In the genomic region with DNA sequence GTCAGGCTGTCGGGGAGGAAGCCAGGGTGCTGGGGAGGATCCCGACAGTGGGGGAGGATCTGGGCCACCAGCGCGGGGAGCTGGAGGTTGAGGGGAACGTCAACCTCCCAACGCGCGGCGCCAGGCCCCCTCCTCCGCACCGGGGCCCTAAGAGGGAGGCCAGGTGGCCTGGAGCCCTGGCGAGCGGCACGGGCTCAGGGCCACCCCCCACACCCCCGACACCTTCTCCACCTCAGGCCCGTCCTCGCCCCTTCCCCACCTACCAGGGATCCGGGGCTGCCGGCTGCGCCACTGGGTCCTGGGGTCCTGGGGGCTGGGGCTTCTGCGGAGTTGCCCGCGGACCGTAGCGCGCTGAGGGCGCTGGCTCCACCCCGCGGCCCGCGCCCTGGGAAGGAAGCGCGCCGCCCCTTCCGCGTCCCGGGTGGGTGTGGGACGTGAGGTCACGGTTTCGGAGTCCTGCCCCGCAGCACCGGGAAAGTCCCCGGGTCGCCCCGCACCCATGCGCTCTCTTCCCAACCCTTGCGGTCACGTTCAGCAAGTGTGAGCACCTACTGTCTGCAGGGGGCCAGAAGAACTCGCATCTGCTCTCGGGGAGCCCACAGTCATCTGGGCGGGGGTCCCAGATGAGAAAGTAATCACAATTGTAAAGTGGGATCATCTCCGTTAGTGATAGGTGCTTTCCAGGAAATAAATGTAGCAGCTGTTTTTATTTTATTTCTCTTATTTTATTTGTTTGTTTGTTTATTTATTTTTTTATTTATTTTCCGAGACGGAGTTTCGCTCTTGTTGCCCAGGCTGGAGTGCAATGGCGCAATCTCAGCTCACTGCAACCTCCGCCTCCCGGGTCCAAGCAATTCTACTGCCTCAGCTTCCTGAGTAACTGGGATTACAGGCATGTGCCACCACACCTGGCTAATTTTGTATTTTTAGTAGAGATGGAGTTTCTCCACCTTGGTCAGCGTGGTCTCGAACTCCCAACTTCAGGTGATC, we compare ENCODE assay signal across 1 cellular context.
TF ChIP-seq lines count a peak whose summit lies in the region.

A gene (minus strand): TSS at position 362 of the 990 bp plus-strand sequence. CDS start 13,335 bp downstream, outside the sequence.

TF ChIP-seq in HEK293, 187 proteins besides CTCF, POLR2A, EP300 and RAD21 (continued from another document and continues in another):
- TF ChIP-seq, protein P1, sequence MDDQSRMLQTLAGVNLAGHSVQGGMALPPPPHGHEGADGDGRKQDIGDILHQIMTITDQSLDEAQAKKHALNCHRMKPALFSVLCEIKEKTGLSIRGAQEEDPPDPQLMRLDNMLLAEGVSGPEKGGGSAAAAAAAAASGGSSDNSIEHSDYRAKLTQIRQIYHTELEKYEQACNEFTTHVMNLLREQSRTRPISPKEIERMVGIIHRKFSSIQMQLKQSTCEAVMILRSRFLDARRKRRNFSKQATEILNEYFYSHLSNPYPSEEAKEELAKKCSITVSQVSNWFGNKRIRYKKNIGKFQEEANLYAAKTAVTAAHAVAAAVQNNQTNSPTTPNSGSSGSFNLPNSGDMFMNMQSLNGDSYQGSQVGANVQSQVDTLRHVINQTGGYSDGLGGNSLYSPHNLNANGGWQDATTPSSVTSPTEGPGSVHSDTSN (CRISPR knock-in tag; IDR thresholded peaks at IDR 0.05): no peak
- TF ChIP-seq BCL11B (tag by site-specific recombination; IDR thresholded peaks at IDR 0.05; ENCODE audit: low read depth): no peak
- peak; percentile 95 for TF ChIP-seq ZNF792 (tag by site-specific recombination; IDR thresholded peaks at IDR 0.05)
- TF ChIP-seq ZNF501 (tag by site-specific recombination; IDR thresholded peaks at IDR 0.05): no peak
- TF ChIP-seq ZNF571 (tag by site-specific recombination; IDR thresholded peaks at IDR 0.05): no peak
- TF ChIP-seq ZBTB48 (tag by site-specific recombination; IDR thresholded peaks at IDR 0.05): peak; percentile 67
- TF ChIP-seq ZNF629 (tag by site-specific recombination; IDR thresholded peaks at IDR 0.05): peak; percentile 38
- TF ChIP-seq KLF9 (tag by site-specific recombination; IDR thresholded peaks at IDR 0.05; ENCODE audit: low read depth): peak; percentile 73
- no peak for TF ChIP-seq ZNF174 (tag by site-specific recombination; IDR thresholded peaks at IDR 0.05)
- peak; percentile 69 for TF ChIP-seq KLF1 (tag by site-specific recombination; IDR thresholded peaks at IDR 0.05)
- TF ChIP-seq ZNF626 (tag by site-specific recombination; IDR thresholded peaks at IDR 0.05): no peak
- TF ChIP-seq ZSCAN23 (tag by site-specific recombination; IDR thresholded peaks at IDR 0.05): no peak
- TF ChIP-seq, protein P2, sequence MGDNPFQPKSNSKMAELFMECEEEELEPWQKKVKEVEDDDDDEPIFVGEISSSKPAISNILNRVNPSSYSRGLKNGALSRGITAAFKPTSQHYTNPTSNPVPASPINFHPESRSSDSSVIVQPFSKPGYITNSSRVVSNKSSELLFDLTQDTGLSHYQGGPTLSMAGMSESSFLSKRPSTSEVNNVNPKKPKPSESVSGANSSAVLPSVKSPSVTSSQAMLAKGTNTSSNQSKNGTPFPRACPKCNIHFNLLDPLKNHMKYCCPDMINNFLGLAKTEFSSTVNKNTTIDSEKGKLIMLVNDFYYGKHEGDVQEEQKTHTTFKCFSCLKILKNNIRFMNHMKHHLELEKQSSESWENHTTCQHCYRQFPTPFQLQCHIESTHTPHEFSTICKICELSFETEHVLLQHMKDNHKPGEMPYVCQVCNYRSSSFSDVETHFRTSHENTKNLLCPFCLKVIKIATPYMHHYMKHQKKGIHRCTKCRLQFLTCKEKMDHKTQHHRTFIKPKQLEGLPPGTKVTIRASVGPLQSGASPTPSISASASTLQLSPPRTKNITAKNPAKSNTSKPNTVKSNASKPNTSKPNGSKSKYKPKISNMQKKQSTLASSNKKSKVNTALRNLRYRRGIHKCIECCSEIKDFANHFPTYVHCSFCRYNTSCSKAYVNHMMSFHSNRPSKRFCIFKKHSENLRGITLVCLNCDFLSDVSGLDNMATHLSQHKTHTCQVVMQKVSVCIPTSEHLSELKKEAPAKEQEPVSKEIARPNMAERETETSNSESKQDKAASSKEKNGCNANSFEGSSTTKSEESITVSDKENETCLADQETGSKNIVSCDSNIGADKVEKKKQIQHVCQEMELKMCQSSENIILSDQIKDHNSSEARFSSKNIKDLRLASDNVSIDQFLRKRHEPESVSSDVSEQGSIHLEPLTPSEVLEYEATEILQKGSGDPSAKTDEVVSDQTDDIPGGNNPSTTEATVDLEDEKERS (tag by site-specific recombination; IDR thresholded peaks at IDR 0.05): no peak
- TF ChIP-seq EGR2 (tag by site-specific recombination; IDR thresholded peaks at IDR 0.05; ENCODE audit: low read depth): no peak; the same call in 1 of the 2 replicates
- TF ChIP-seq ZNF777 (tag by site-specific recombination; IDR thresholded peaks at IDR 0.05; ENCODE audit: borderline replicate concordance): no peak
- TF ChIP-seq ZNF670 (tag by site-specific recombination; IDR thresholded peaks at IDR 0.05; ENCODE audit: low read depth): no peak
- TF ChIP-seq ZBTB17 (tag by site-specific recombination; IDR thresholded peaks at IDR 0.05): no peak
- TF ChIP-seq, protein P3, sequence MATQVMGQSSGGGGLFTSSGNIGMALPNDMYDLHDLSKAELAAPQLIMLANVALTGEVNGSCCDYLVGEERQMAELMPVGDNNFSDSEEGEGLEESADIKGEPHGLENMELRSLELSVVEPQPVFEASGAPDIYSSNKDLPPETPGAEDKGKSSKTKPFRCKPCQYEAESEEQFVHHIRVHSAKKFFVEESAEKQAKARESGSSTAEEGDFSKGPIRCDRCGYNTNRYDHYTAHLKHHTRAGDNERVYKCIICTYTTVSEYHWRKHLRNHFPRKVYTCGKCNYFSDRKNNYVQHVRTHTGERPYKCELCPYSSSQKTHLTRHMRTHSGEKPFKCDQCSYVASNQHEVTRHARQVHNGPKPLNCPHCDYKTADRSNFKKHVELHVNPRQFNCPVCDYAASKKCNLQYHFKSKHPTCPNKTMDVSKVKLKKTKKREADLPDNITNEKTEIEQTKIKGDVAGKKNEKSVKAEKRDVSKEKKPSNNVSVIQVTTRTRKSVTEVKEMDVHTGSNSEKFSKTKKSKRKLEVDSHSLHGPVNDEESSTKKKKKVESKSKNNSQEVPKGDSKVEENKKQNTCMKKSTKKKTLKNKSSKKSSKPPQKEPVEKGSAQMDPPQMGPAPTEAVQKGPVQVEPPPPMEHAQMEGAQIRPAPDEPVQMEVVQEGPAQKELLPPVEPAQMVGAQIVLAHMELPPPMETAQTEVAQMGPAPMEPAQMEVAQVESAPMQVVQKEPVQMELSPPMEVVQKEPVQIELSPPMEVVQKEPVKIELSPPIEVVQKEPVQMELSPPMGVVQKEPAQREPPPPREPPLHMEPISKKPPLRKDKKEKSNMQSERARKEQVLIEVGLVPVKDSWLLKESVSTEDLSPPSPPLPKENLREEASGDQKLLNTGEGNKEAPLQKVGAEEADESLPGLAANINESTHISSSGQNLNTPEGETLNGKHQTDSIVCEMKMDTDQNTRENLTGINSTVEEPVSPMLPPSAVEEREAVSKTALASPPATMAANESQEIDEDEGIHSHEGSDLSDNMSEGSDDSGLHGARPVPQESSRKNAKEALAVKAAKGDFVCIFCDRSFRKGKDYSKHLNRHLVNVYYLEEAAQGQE (tag by site-specific recombination; IDR thresholded peaks at IDR 0.05): no peak
- no peak for TF ChIP-seq ZNF530 (tag by site-specific recombination; IDR thresholded peaks at IDR 0.05; ENCODE audit: low read depth)
- TF ChIP-seq ZNF112 (tag by site-specific recombination; IDR thresholded peaks at IDR 0.05): no peak
- TF ChIP-seq ZNF423 (tag by site-specific recombination; IDR thresholded peaks at IDR 0.05): no peak
- TF ChIP-seq ZNF23 (tag by site-specific recombination; IDR thresholded peaks at IDR 0.05; ENCODE audit: borderline replicate concordance): no peak
- no peak for TF ChIP-seq TCF7L2 (IDR thresholded peaks at IDR 0.05; ENCODE audit: borderline replicate concordance, low read depth, low read length)
- TF ChIP-seq, protein P4, sequence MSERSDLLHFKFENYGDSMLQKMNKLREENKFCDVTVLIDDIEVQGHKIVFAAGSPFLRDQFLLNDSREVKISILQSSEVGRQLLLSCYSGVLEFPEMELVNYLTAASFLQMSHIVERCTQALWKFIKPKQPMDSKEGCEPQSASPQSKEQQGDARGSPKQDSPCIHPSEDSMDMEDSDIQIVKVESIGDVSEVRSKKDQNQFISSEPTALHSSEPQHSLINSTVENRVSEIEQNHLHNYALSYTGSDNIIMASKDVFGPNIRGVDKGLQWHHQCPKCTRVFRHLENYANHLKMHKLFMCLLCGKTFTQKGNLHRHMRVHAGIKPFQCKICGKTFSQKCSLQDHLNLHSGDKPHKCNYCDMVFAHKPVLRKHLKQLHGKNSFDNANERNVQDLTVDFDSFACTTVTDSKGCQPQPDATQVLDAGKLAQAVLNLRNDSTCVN (tag by site-specific recombination; optimal IDR thresholded peaks at IDR 0.05): peak; percentile 79
- peak; percentile 46; the same call in 1 of the 2 replicates for TF ChIP-seq ZNF76 (tag by site-specific recombination; IDR thresholded peaks at IDR 0.05; ENCODE audit: borderline replicate concordance, low read depth)
- TF ChIP-seq, protein P5, sequence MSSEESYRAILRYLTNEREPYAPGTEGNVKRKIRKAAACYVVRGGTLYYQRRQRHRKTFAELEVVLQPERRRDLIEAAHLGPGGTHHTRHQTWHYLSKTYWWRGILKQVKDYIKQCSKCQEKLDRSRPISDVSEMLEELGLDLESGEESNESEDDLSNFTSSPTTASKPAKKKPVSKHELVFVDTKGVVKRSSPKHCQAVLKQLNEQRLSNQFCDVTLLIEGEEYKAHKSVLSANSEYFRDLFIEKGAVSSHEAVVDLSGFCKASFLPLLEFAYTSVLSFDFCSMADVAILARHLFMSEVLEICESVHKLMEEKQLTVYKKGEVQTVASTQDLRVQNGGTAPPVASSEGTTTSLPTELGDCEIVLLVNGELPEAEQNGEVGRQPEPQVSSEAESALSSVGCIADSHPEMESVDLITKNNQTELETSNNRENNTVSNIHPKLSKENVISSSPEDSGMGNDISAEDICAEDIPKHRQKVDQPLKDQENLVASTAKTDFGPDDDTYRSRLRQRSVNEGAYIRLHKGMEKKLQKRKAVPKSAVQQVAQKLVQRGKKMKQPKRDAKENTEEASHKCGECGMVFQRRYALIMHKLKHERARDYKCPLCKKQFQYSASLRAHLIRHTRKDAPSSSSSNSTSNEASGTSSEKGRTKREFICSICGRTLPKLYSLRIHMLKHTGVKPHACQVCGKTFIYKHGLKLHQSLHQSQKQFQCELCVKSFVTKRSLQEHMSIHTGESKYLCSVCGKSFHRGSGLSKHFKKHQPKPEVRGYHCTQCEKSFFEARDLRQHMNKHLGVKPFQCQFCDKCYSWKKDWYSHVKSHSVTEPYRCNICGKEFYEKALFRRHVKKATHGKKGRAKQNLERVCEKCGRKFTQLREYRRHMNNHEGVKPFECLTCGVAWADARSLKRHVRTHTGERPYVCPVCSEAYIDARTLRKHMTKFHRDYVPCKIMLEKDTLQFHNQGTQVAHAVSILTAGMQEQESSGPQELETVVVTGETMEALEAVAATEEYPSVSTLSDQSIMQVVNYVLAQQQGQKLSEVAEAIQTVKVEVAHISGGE (tag by site-specific recombination; conservative IDR thresholded peaks at IDR 0.05; ENCODE audit: low read depth): 0 out of 2 replicates have a peak, but pooled peaks have one; percentile 9
- TF ChIP-seq, protein P6, sequence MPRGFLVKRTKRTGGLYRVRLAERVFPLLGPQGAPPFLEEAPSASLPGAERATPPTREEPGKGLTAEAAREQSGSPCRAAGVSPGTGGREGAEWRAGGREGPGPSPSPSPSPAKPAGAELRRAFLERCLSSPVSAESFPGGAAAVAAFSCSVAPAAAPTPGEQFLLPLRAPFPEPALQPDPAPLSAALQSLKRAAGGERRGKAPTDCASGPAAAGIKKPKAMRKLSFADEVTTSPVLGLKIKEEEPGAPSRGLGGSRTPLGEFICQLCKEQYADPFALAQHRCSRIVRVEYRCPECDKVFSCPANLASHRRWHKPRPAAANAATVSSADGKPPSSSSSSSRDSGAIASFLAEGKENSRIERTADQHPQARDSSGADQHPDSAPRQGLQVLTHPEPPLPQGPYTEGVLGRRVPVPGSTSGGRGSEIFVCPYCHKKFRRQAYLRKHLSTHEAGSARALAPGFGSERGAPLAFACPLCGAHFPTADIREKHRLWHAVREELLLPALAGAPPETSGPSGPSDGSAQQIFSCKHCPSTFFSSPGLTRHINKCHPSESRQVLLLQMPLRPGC (tag by site-specific recombination; IDR thresholded peaks at IDR 0.05): no peak
- TF ChIP-seq, protein P7, sequence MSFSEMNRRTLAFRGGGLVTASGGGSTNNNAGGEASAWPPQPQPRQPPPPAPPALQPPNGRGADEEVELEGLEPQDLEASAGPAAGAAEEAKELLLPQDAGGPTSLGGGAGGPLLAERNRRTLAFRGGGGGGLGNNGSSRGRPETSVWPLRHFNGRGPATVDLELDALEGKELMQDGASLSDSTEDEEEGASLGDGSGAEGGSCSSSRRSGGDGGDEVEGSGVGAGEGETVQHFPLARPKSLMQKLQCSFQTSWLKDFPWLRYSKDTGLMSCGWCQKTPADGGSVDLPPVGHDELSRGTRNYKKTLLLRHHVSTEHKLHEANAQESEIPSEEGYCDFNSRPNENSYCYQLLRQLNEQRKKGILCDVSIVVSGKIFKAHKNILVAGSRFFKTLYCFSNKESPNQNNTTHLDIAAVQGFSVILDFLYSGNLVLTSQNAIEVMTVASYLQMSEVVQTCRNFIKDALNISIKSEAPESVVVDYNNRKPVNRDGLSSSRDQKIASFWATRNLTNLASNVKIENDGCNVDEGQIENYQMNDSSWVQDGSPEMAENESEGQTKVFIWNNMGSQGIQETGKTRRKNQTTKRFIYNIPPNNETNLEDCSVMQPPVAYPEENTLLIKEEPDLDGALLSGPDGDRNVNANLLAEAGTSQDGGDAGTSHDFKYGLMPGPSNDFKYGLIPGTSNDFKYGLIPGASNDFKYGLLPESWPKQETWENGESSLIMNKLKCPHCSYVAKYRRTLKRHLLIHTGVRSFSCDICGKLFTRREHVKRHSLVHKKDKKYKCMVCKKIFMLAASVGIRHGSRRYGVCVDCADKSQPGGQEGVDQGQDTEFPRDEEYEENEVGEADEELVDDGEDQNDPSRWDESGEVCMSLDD (tag by site-specific recombination; IDR thresholded peaks at IDR 0.05): no peak
- no peak for TF ChIP-seq ZNF830 (tag by site-specific recombination; IDR thresholded peaks at IDR 0.05; ENCODE audit: low read depth)
- peak; percentile 65 for TF ChIP-seq ZFHX2 (tag by site-specific recombination; conservative IDR thresholded peaks at IDR 0.05)
- TF ChIP-seq SALL2 (tag by site-specific recombination; IDR thresholded peaks at IDR 0.05; ENCODE audit: borderline replicate concordance): no peak
- peak; percentile 12; the same call in 1 of the 2 replicates for TF ChIP-seq WT1 (tag by site-specific recombination; IDR thresholded peaks at IDR 0.05)
- peak; percentile 74; the same call in 1 of the 2 replicates for TF ChIP-seq ZNF785 (tag by site-specific recombination; IDR thresholded peaks at IDR 0.05)
- no peak for TF ChIP-seq SCRT1 (tag by site-specific recombination; IDR thresholded peaks at IDR 0.05; ENCODE audit: borderline replicate concordance)
- no peak for TF ChIP-seq ZNF776 (tag by site-specific recombination; IDR thresholded peaks at IDR 0.05; ENCODE audit: borderline replicate concordance)
- TF ChIP-seq ZNF621 (tag by site-specific recombination; IDR thresholded peaks at IDR 0.05): no peak
- no peak for TF ChIP-seq ZNF791 (tag by site-specific recombination; IDR thresholded peaks at IDR 0.05)
- TF ChIP-seq ZNF701 (tag by site-specific recombination; IDR thresholded peaks at IDR 0.05): no peak
- TF ChIP-seq ZNF221 (tag by site-specific recombination; IDR thresholded peaks at IDR 0.05; ENCODE audit: borderline replicate concordance): no peak
